1 cellular context compared by ENCODE assay signal in the genomic region with DNA sequence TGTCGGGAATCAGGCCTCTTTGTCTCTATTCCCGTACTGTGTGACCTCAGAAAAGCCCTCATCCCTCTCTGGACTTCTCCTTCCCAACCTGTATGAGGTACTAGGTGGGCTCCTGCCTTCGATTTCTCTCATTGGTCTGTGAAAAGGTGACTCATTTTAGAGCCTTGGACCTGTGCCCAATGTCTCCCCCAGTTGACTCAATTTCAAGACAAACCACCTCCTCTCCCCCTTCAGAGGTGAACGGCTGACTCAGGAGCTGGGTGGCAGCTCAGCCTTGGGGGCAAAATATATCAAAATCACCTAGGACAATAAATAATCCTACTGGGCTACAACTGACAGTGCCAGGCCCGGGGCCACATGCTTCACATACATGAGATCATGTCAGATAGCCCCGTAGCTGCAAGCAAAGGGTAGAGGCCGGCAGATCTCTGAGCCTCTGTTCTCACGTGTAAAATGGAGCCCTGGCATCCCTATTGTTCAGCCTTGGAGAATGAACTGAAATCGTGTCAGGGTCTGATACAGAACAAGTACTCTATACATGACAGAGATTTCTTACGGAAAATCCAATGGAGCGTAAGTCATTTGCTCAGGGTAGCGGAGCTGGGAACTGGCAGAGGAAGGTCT.
TF ChIP-seq lines count a peak whose summit lies in the region.

No MANE protein-coding gene starts in this region.

TF ChIP-seq in H1, 55 proteins besides CTCF, POLR2A, EP300 and RAD21:
- TF ChIP-seq SAP30 (IDR thresholded peaks at IDR 0.05; ENCODE audit: insufficient read depth, insufficient replicate concordance, low read length) = peak; percentile 89
- TF ChIP-seq, protein P1, sequence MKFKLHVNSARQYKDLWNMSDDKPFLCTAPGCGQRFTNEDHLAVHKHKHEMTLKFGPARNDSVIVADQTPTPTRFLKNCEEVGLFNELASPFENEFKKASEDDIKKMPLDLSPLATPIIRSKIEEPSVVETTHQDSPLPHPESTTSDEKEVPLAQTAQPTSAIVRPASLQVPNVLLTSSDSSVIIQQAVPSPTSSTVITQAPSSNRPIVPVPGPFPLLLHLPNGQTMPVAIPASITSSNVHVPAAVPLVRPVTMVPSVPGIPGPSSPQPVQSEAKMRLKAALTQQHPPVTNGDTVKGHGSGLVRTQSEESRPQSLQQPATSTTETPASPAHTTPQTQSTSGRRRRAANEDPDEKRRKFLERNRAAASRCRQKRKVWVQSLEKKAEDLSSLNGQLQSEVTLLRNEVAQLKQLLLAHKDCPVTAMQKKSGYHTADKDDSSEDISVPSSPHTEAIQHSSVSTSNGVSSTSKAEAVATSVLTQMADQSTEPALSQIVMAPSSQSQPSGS (IDR thresholded peaks at IDR 0.05; ENCODE audit: low read length) = 0 out of 2 replicates have a peak, but pooled peaks have one; percentile 18
- no peak for TF ChIP-seq EZH2 (IDR thresholded peaks at IDR 0.05; ENCODE audit: low read depth, low read length, severe bottlenecking)
- 0 out of 4 replicates have a peak, but pooled peaks have one; percentile 31 to 59 for TF ChIP-seq SIN3A (conservative IDR thresholded peaks at IDR 0.05 in 1 of 2, IDR thresholded peaks at IDR 0.05 in 1 of 2; ENCODE audit: low read depth in 1 of 2, low read length in 2 of 2)
- peak; percentile 14; the same call in 1 of the 2 replicates for TF ChIP-seq TAF1 (IDR thresholded peaks at IDR 0.05; ENCODE audit: low read depth, low read length)
